In genomic region chr17:72597354-72598087, GRCh38 we compare ENCODE assay signal across 21 cellular contexts.
"Had no signal": no experiment of that assay in that cellular context is flagged by ENCODE, and none has a peak within 500 bp of the region (broad histone marks: within the 10 kb centered on the region; RNA-seq: fewer than 3 reads in every experiment).

No MANE protein-coding gene starts in this region.

- H3K36me3 ChIP-seq: cardiac muscle cell, neural progenitor cell, right atrium auricular region, tibial nerve had no signal

- H3K27me3 ChIP-seq: cardiac muscle cell, neural progenitor cell had no signal

- DNase-seq: activated CD8-positive, alpha-beta T cell treated with anti-CD3 and anti-CD28 coated beads for 36 hours; activated naive CD4-positive, alpha-beta T cell; activated naive CD8-positive, alpha-beta T cell treated with anti-CD3 and anti-CD28 coated beads for 36 hours; activated T-cell treated with anti-CD3 and anti-CD28 coated beads, Interleukin-2, amount 50 U/mL, for 1 hour; amniotic stem cell; dermis blood vessel endothelial cell; foreskin melanocyte; hypothalamus; midbrain; naive B cell; stimulated activated CD4-positive, alpha-beta T cell treated with anti-CD3 and anti-CD28 coated beads, Interleukin-2, amount 100 ng/mL, for 24 hours; stimulated activated naive CD4-positive, alpha-beta T cell treated with Interleukin-2 at 50 U/mL for 16 hours; substantia nigra; T-helper 17 cell had no signal

- H3K9me3 ChIP-seq: right atrium auricular region, tibial nerve had no signal

- H2AFZ ChIP-seq: neural progenitor cell had no signal

- H3K9ac ChIP-seq: neural progenitor cell had no signal

- ATAC-seq: activated CD8-positive, alpha-beta T cell treated with anti-CD3 and anti-CD28 coated beads for 36 hours; activated T-helper 17 cell treated with anti-CD3 and anti-CD28 coated beads, Interleukin-2, amount 50 U/mL, for 72 hours; left lobe of liver; T-helper 17 cell had no signal

- H3K27ac ChIP-seq: cardiac muscle cell, neural progenitor cell, right atrium auricular region, tibial nerve had no signal

- H3K4me3 ChIP-seq: cardiac muscle cell, lung, neural progenitor cell, right atrium auricular region, tibial nerve had no signal

- H3K4me2 ChIP-seq: neural progenitor cell had no signal
